In the genomic region with DNA sequence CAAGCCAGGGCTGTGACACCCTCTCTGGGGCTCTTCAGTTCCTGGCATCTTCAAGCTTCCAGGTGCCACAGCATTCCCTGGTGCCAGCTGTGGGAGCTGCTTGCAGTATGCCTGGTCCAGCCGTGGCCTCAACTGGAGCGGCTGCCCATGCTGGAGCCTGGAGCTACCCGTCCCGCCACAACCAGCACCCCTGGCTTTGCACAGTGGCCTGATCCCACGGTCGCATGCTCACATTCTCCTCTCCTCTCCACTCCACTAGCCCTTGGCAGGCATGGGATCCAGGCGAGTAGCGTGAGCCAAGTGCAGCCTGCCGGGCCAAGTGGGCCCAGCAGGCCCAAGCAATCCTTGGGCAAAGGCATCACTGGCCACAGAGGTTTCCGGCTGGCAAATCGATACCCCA, we compare ENCODE assay signal across 32 cellular contexts.
"Had no signal": no experiment of that assay in that cellular context is flagged by ENCODE, and none has a peak within 500 bp of the region (broad histone marks: within the 10 kb centered on the region; RNA-seq: fewer than 3 reads in every experiment).

No MANE protein-coding gene starts in this region.

- H3K27ac ChIP-seq: adrenal gland, body of pancreas, brain microvascular endothelial cell, breast epithelium, VCaP had no signal

- DNase-seq: activated B cell treated with CpG ODN at 0.5 μM for 24 hours; activated CD4-positive, alpha-beta memory T cell treated with anti-CD3 and anti-CD28 coated beads for 36 hours; activated CD4-positive, alpha-beta T cell treated with anti-CD3 and anti-CD28 coated beads for 4 hours; activated CD4-positive, alpha-beta T cell treated with anti-CD3 and anti-CD28 coated beads, Interleukin-2, amount 10 ng/mL, durations not matched to agents 24 days and 14 days; activated CD4-positive, alpha-beta T cell treated with anti-CD3 and anti-CD28 coated beads, Interleukin-2, amount 50 U/mL, for 1 hour; activated CD4-positive, alpha-beta T cell treated with anti-CD3 and anti-CD28 coated beads, Interleukin-2, amount 50 U/mL, for 4 hours; activated CD4-positive, CD25-positive, alpha-beta regulatory T cell treated with anti-CD3 and anti-CD28 coated beads, Interleukin-2, amount 50 U/mL, for 72 hours; activated CD8-positive, alpha-beta memory T cell treated with anti-CD3 and anti-CD28 coated beads, Interleukin-2, amount 50 U/mL, for 4 hours; activated CD8-positive, alpha-beta T cell treated with anti-CD3 and anti-CD28 coated beads for 36 hours; activated effector memory CD4-positive, alpha-beta T cell treated with anti-CD3 and anti-CD28 coated beads, Interleukin-2, amount 50 U/mL, for 16 hours; activated gamma-delta T cell treated with Interleukin-2 at 50 U/mL for 16 hours; activated naive CD4-positive, alpha-beta T cell; activated naive CD4-positive, alpha-beta T cell treated with anti-CD3 and anti-CD28 coated beads for 36 hours; activated naive CD4-positive, alpha-beta T cell treated with anti-CD3 and anti-CD28 coated beads, Interleukin-2, amount 50 U/mL, for 16 hours; activated naive CD8-positive, alpha-beta T cell treated with anti-CD3 and anti-CD28 coated beads for 36 hours; activated T-cell treated with anti-CD3 and anti-CD28 coated beads for 4 hours; activated T-cell treated with anti-CD3 and anti-CD28 coated beads, Interleukin-2, amount 50 U/mL, for 1 hour; activated T-cell treated with anti-CD3 and anti-CD28 coated beads, Interleukin-2, amount 50 U/mL, for 4 hours; activated T-cell treated with anti-CD3 and anti-CD28 coated beads, Interleukin-2, amount 50 U/mL, for 72 hours; adrenal gland; amniotic stem cell; body of pancreas; brain microvascular endothelial cell; caudate nucleus; cerebellar nuclear complex; T-helper 1 cell; T-helper 2 cell; T-helper 9 cell had no signal

- ATAC-seq: activated CD8-positive, alpha-beta T cell treated with anti-CD3 and anti-CD28 coated beads for 36 hours; activated naive CD4-positive, alpha-beta T cell treated with anti-CD3 and anti-CD28 coated beads, Interleukin-2, amount 50 U/mL, for 72 hours; activated T-cell treated with anti-CD3 and anti-CD28 coated beads, Interleukin-2, amount 50 U/mL, for 4 hours; activated T-cell treated with anti-CD3 and anti-CD28 coated beads, Interleukin-2, amount 50 U/mL, for 72 hours; activated T-helper 17 cell treated with anti-CD3 and anti-CD28 coated beads, Interleukin-2, amount 50 U/mL, for 72 hours; body of pancreas had no signal
